Comparison of ENCODE assay signal across 8 cellular contexts in the genomic region with DNA sequence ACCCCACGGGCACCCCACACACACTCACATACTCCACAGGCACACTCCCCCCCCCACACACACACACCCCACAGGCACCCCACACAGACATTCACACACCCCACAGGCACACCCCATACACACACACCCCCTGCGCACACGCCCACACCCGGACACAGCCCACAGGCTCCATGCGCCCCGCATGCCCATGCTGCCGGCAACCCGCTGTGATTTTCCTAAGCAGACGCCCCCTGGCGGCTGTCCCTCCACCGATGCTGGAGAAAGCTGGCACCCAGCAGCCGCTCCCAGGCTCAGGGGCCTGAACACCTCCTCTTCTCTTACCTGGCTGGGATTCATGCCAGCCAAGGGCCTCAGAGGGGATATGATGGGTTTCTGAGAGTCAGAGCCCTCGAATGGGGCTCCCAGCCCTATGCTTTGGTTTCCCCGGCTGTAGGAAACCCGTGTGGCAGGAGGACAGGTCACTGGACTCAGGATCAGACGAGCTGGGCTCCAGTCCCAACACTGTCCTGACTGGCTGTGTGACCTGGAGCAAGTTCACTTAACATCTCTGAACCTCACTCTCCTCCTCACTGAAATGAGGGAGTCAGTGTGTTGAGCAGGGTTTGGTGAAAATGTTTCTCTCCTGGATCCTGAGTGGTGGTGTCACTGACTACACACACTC. TPM values are rescaled to one million over a fixed set of nuclear protein-coding genes. Genes with fewer than 3 reads are reported as not detected.
A peak's percentile ranks its signal among the peaks of the same experiment; 100 is the strongest.
DNase-seq lines count a peak whose midpoint lies in the region; ATAC-seq and TF ChIP-seq lines count a peak whose summit lies in the region.

No MANE protein-coding gene starts in this region.

- DNase-seq in DMS 273 treated with DMSO at 0.1 percent for 48 hours (lab: John Stamatoyannopoulos, UW) (peak; percentile 13), KBM-7 (peak; percentile 77), SW 1271 (lab: John Stamatoyannopoulos, UW) (peak; percentile 39 to 67), cardiac muscle cell (ENCODE audit: low read depth in 1 of 2, low spot score in 1 of 2) (peak; percentile 80 to 89), prostate gland (ENCODE audit: low spot score) (peak; percentile 79), vagina (ENCODE audit: extremely low spot score in 2 of 2) (no peak)
- DNase-seq in activated naive CD8-positive, alpha-beta T cell treated with anti-CD3 and anti-CD28 coated beads for 36 hours: peak; percentile 79

- in situ Hi-C loops in KBM-7 (cut with MboI; ENCODE audit: low pct_unique_long_range_greater_than_20kb, low sequenced_read_pairs): no loop called here

- no peaks in the 10 kb centered on the region for H3K27me3 Mint-ChIP-seq in activated naive CD8-positive, alpha-beta T cell treated with anti-CD3 and anti-CD28 coated beads for 36 hours

- 19% methylated on average over 12 of the region's 16 CpGs for WGBS in prostate gland

- no peak overlapping the region for H3K4me3 Mint-ChIP-seq in activated naive CD8-positive, alpha-beta T cell treated with anti-CD3 and anti-CD28 coated beads for 36 hours

- H3K27me3 ChIP-seq in cardiac muscle cell: no peaks in the 10 kb centered on the region
- H3K27me3 ChIP-seq in prostate gland (replicated peaks; ENCODE audit: insufficient read depth): no peaks in the 10 kb centered on the region
- H3K27me3 ChIP-seq in vagina: no peaks in the 10 kb centered on the region

- H3K4me3 ChIP-seq in cardiac muscle cell (no peak overlapping the region), prostate gland (no peak overlapping the region), vagina (no peak overlapping the region)

- H3K27ac Mint-ChIP-seq in activated naive CD8-positive, alpha-beta T cell treated with anti-CD3 and anti-CD28 coated beads for 36 hours: no peak overlapping the region

- H3K4me1 Mint-ChIP-seq in activated naive CD8-positive, alpha-beta T cell treated with anti-CD3 and anti-CD28 coated beads for 36 hours: peaks cover 19% of the 10 kb centered on the region

- H3K36me3 ChIP-seq in cardiac muscle cell (no peaks in the 10 kb centered on the region), prostate gland (no peaks in the 10 kb centered on the region), vagina (no peaks in the 10 kb centered on the region)

- no peak for ATAC-seq in GM18498 (IDR thresholded peaks at IDR 0.05; ENCODE audit: unreplicated experiment)

- no peaks in the 10 kb centered on the region for H3K9me3 Mint-ChIP-seq in activated naive CD8-positive, alpha-beta T cell treated with anti-CD3 and anti-CD28 coated beads for 36 hours

- intact Hi-C loops in prostate gland (cut with DNase I): no loop called here
- intact Hi-C loops in vagina (cut with DNase I): no loop called here

- no peaks in the 10 kb centered on the region for H3K36me3 Mint-ChIP-seq in activated naive CD8-positive, alpha-beta T cell treated with anti-CD3 and anti-CD28 coated beads for 36 hours

- H3K4me1 ChIP-seq in cardiac muscle cell (ENCODE audit: low read depth) (no peaks in the 10 kb centered on the region), prostate gland (replicated peaks) (no peaks in the 10 kb centered on the region), vagina (peaks cover 12% of the 10 kb centered on the region)

- H3K27ac ChIP-seq in cardiac muscle cell (no peak overlapping the region), prostate gland (no peak overlapping the region), vagina (no peak overlapping the region)

- TF ChIP-seq CTCF in cardiac muscle cell (IDR thresholded peaks at IDR 0.05; ENCODE audit: low read depth, low read length) (peak; percentile 92), prostate gland (IDR thresholded peaks at IDR 0.05) (peak; percentile 42 to 80 (median 72)), vagina (IDR thresholded peaks at IDR 0.05) (peak; percentile 47 to 67 (median 55))

- H3K9me3 ChIP-seq in cardiac muscle cell (ENCODE audit: low read depth) (no peaks in the 10 kb centered on the region), prostate gland (no peaks in the 10 kb centered on the region), vagina (no peaks in the 10 kb centered on the region)

- TF ChIP-seq POLR2A in prostate gland (IDR thresholded peaks at IDR 0.05) (no peak), vagina (IDR thresholded peaks at IDR 0.05) (no peak)

RNA-seq across cellular contexts. Expression of gene TNFRSF13B, which starts 19.6 kb away (rescaled TPM):
- under 1 TPM; 0.31 to 0.52 TPM for total RNA-seq in activated naive CD8-positive, alpha-beta T cell treated with anti-CD3 and anti-CD28 coated beads for 36 hours
- not detected in 2 replicates for total RNA-seq in cardiac muscle cell
- not detected in 2 replicates for polyA plus RNA-seq in cardiac muscle cell
- not detected for total RNA-seq in prostate gland
- not detected for total RNA-seq in vagina

RNA-seq across cellular contexts. Expression of gene MPRIP, which starts 50.8 kb away (rescaled TPM):
- 100 to 1,000 TPM; 130 to 143 TPM for total RNA-seq in activated naive CD8-positive, alpha-beta T cell treated with anti-CD3 and anti-CD28 coated beads for 36 hours
- total RNA-seq in cardiac muscle cell: 90.9 and 172 TPM in 2 replicates
- 80.4 and 117 TPM in 2 replicates for polyA plus RNA-seq in cardiac muscle cell
- 100 to 1,000 TPM in 1 of 2 donors, 10 to 100 TPM in 1; 84.3 to 258 TPM for total RNA-seq in prostate gland
- total RNA-seq in vagina: 202 TPM

Comparison
In these comparisons a context has a peak if more than half of its experiments do, and no peak if none do; other contexts are left out.
1. DNase-seq: peak in DMS 273 treated with DMSO at 0.1 percent for 48 hours (single experiment), KBM-7 (single experiment), SW 1271 (2 of 2), activated naive CD8-positive, alpha-beta T cell treated with anti-CD3 and anti-CD28 coated beads for 36 hours (single experiment), cardiac muscle cell (2 of 2) and prostate gland (single experiment); none in vagina (0 of 2).
2. Peak in every context shown above with its lines, with median percentiles within 50 percentile points of each other: CTCF ChIP-seq.